Comparison of ENCODE assay signal across 15 cellular contexts in the genomic region with DNA sequence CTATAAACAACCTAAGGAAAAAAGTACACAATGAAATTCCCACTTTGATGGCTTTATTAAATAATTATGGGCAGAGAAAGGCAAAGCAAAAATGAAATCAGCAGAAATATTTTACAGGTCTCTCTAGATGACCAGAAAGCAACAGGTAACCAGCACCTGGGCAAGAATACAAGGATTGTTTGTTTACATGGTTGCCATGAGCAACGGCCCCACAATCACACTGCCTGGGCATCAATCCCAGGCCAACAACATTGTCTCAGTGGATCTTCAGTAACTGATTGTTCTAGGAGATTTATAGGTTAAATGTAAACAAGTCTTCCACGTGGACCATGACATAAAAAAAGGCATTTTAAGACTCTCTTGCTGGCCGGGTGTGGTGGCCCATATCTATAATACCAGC.
DNase-seq lines count a peak whose midpoint lies in the region; ATAC-seq and TF ChIP-seq lines count a peak whose summit lies in the region.
"Had no signal": no experiment of that assay in that cellular context is flagged by ENCODE, and none has a peak within 500 bp of the region (broad histone marks: within the 10 kb centered on the region; RNA-seq: fewer than 3 reads in every experiment).

No MANE protein-coding gene starts in this region.

- intact Hi-C loops in right lobe of liver (cut with DNase I): no loop called here

- no peak overlapping the region for H3K4me3 Mint-ChIP-seq in stimulated activated effector memory CD8-positive, alpha-beta T cell treated with anti-CD3 and anti-CD28 coated beads, Interleukin-12 subunit alpha, Interleukin-12 subunit beta, amount 100 ng/mL, for 72 hours
- H3K4me3 Mint-ChIP-seq: activated CD4-positive, alpha-beta memory T cell treated with anti-CD3 and anti-CD28 coated beads, Interleukin-2, amount 10 ng/mL, durations not matched to agents 7 days and 5 days had no signal

- H3K9me3 Mint-ChIP-seq in stimulated activated effector memory CD8-positive, alpha-beta T cell treated with anti-CD3 and anti-CD28 coated beads, Interleukin-12 subunit alpha, Interleukin-12 subunit beta, amount 100 ng/mL, for 72 hours: peaks cover 3% of the 10 kb centered on the region
- H3K9me3 Mint-ChIP-seq: activated CD4-positive, alpha-beta memory T cell treated with anti-CD3 and anti-CD28 coated beads, Interleukin-2, amount 10 ng/mL, durations not matched to agents 7 days and 5 days; activated T-helper 2 cell treated with anti-CD3 and anti-CD28 coated beads, Interferon-gamma antibody, Interleukin-2, Interleukin-4, amounts not matched to agents 10 μg/mL and 5 μg/mL and 100 μg/mL, durations not matched to agents 14 hours and 24 hours and 36 hours had no signal

- no peak for TF ChIP-seq CTCF in right lobe of liver (IDR thresholded peaks at IDR 0.05)

- no peak overlapping the region for H3K27ac Mint-ChIP-seq in stimulated activated effector memory CD8-positive, alpha-beta T cell treated with anti-CD3 and anti-CD28 coated beads, Interleukin-12 subunit alpha, Interleukin-12 subunit beta, amount 100 ng/mL, for 72 hours
- H3K27ac Mint-ChIP-seq: activated CD4-positive, alpha-beta memory T cell treated with anti-CD3 and anti-CD28 coated beads, Interleukin-2, amount 10 ng/mL, durations not matched to agents 7 days and 5 days; activated T-helper 2 cell treated with anti-CD3 and anti-CD28 coated beads, Interferon-gamma antibody, Interleukin-2, Interleukin-4, amounts not matched to agents 10 μg/mL and 5 μg/mL and 100 μg/mL, durations not matched to agents 14 hours and 24 hours and 36 hours had no signal

- WGBS in right lobe of liver (ENCODE audit: insufficient coverage, low coverage, low lambda C conversion rate, missing lambda C conversion rate): 17% methylated on average over 3 of the region's 3 CpGs

- TF ChIP-seq POLR2A in right lobe of liver (IDR thresholded peaks at IDR 0.05): no peak

- no peaks in the 10 kb centered on the region for H3K4me1 ChIP-seq in right lobe of liver

- DNase-seq in DMS53 (lab: John Stamatoyannopoulos, UW): peak; percentile 85
- peak; percentile 20 for DNase-seq in NCI-H1105 (lab: John Stamatoyannopoulos, UW)
- DNase-seq in SHP77 treated with DMSO at 0.1 percent for 48 hours (lab: John Stamatoyannopoulos, UW): peak; percentile 46
- no peak for DNase-seq in right lobe of liver
- DNase-seq in stimulated activated effector memory CD8-positive, alpha-beta T cell treated with anti-CD3 and anti-CD28 coated beads, Interleukin-12 subunit alpha, Interleukin-12 subunit beta, amount 100 ng/mL, for 72 hours (ENCODE audit: low spot score in 2 of 2): no peak
- DNase-seq in COLO829 (ENCODE audit: low spot score): no peak
- DNase-seq: activated CD4-positive, alpha-beta memory T cell treated with anti-CD3 and anti-CD28 coated beads, Interleukin-2, amount 10 ng/mL, durations not matched to agents 7 days and 5 days; DMS79 treated with DMSO at 0.1 percent for 48 hours; NCI-H226; stimulated activated CD4-positive, alpha-beta T cell treated with anti-CD3 and anti-CD28 coated beads, Interleukin-4, amount 100 ng/mL, for 24 hours had no signal

- peak; percentile 46 to 82 (median 72) for ATAC-seq in right lobe of liver
- no peak for ATAC-seq in stimulated activated effector memory CD8-positive, alpha-beta T cell treated with anti-CD3 and anti-CD28 coated beads, Interleukin-12 subunit alpha, Interleukin-12 subunit beta, amount 100 ng/mL, for 72 hours
- ATAC-seq in HG03135 (IDR thresholded peaks at IDR 0.05; ENCODE audit: unreplicated experiment): no peak
- no peak for ATAC-seq in GM21723 (IDR thresholded peaks at IDR 0.05; ENCODE audit: unreplicated experiment)

- no peaks in the 10 kb centered on the region for H3K36me3 Mint-ChIP-seq in stimulated activated effector memory CD8-positive, alpha-beta T cell treated with anti-CD3 and anti-CD28 coated beads, Interleukin-12 subunit alpha, Interleukin-12 subunit beta, amount 100 ng/mL, for 72 hours

- H3K9me3 ChIP-seq in right lobe of liver: no peaks in the 10 kb centered on the region
- H3K9me3 ChIP-seq: neutrophil, thoracic aorta had no signal

- no peak overlapping the region for H3K4me3 ChIP-seq in right lobe of liver
- H3K4me3 ChIP-seq: thoracic aorta had no signal

- no peak overlapping the region for H3K27ac ChIP-seq in right lobe of liver
- H3K27ac ChIP-seq: neutrophil, thoracic aorta had no signal

- no peaks in the 10 kb centered on the region for H3K36me3 ChIP-seq in right lobe of liver
- H3K36me3 ChIP-seq: neutrophil, thoracic aorta had no signal

- no peaks in the 10 kb centered on the region for H3K27me3 ChIP-seq in right lobe of liver
- H3K27me3 ChIP-seq: neutrophil had no signal

- no peaks in the 10 kb centered on the region for H3K4me1 Mint-ChIP-seq in stimulated activated effector memory CD8-positive, alpha-beta T cell treated with anti-CD3 and anti-CD28 coated beads, Interleukin-12 subunit alpha, Interleukin-12 subunit beta, amount 100 ng/mL, for 72 hours
- H3K4me1 Mint-ChIP-seq: activated CD4-positive, alpha-beta memory T cell treated with anti-CD3 and anti-CD28 coated beads, Interleukin-2, amount 10 ng/mL, durations not matched to agents 7 days and 5 days had no signal

Comparison
In these comparisons a context has a peak if more than half of its experiments do, and no peak if none do; other contexts are left out.
1. DNase-seq: peak in DMS53 (single experiment), NCI-H1105 (single experiment) and SHP77 treated with DMSO at 0.1 percent for 48 hours (single experiment); none in right lobe of liver (0 of 3), stimulated activated effector memory CD8-positive, alpha-beta T cell treated with anti-CD3 and anti-CD28 coated beads, Interleukin-12 subunit alpha, Interleukin-12 subunit beta, amount 100 ng/mL, for 72 hours (0 of 2) and COLO829 (single experiment).
2. ATAC-seq: peak in right lobe of liver (4 of 4); none in stimulated activated effector memory CD8-positive, alpha-beta T cell treated with anti-CD3 and anti-CD28 coated beads, Interleukin-12 subunit alpha, Interleukin-12 subunit beta, amount 100 ng/mL, for 72 hours (single experiment), HG03135 (single experiment) and GM21723 (single experiment).